In the genomic region with DNA sequence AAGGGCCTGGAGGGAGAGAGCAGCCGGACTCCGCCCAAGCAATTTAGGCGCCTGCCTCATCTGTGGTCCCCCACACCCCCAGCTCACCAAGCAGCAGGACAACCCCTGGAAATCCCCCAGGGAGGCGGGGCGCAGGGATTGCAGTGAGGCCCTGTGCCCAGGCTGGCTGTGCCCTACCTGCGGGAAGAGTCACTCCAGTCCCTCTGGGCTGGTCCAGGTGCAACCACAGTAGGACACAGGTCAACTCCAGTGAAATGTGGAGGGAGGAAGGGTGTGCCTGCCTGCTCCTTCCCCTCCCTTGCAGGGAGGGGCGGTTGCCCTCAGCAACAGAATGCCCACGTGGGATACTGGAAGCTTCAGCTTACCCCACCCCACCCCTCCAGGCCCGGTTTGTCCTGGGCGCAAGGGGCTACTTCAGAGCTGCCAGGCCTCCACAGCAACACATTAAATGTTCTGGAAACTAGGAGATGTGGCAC, we compare ENCODE assay signal across 10 cellular contexts. TPM values are rescaled to one million over a fixed set of nuclear protein-coding genes. Genes with fewer than 3 reads are reported as not detected.
DNase-seq lines count a peak whose midpoint lies in the region; ATAC-seq and TF ChIP-seq lines count a peak whose summit lies in the region.
"Had no signal": no experiment of that assay in that cellular context is flagged by ENCODE, and none has a peak within 500 bp of the region (broad histone marks: within the 10 kb centered on the region; RNA-seq: fewer than 3 reads in every experiment).

No MANE protein-coding gene starts in this region.

- DNase-seq in NCI-H2196 (lab: John Stamatoyannopoulos, UW; ENCODE audit: unreplicated experiment) (peak; percentile 31), NCI-H2196 treated with DMSO at 0.1 percent for 48 hours (lab: John Stamatoyannopoulos, UW; ENCODE audit: unreplicated experiment) (no peak), colonic mucosa (peak; percentile 95), mesenteric fat pad (ENCODE audit: low spot score) (peak; percentile 83), ureter (ENCODE audit: low spot score) (peak; percentile 82), NOMO-1 treated with DMSO at 0.1 percent for 48 hours (lab: John Stamatoyannopoulos, UW; ENCODE audit: unreplicated experiment) (no peak)
- DNase-seq: OCI-M1 had no signal

- TF ChIP-seq CTCF in colonic mucosa (IDR thresholded peaks at IDR 0.05) = no peak

- intact Hi-C loops in colonic mucosa (cut with DNase I) = no loop called here

- H3K9ac ChIP-seq in colonic mucosa (ENCODE audit: low read depth in 2 of 2, low read length in 2 of 2) = peak overlapping the region; percentile 62 to 92

- no peaks in the 10 kb centered on the region for H3K9me3 ChIP-seq in colonic mucosa

- no peaks in the 10 kb centered on the region for H3K36me3 ChIP-seq in colonic mucosa

- no peaks in the 10 kb centered on the region for H3K4me1 ChIP-seq in colonic mucosa

- no peaks in the 10 kb centered on the region for H3K27me3 ChIP-seq in colonic mucosa

- H3K4me3 ChIP-seq in colonic mucosa = peak overlapping the region; percentile 3

- ATAC-seq in GM19324 (IDR thresholded peaks at IDR 0.05; ENCODE audit: low FRiP score, unreplicated experiment) (no peak), HG02678 (IDR thresholded peaks at IDR 0.05; ENCODE audit: unreplicated experiment) (no peak)

- H3K27ac ChIP-seq in colonic mucosa = peak overlapping the region; percentile 84

RNA-seq across cellular contexts. Expression of a gene that starts 22.7 kb away (rescaled TPM):
- total RNA-seq in colonic mucosa = 10 to 100 TPM; 58.0 to 77.7 TPM
- total RNA-seq in mesenteric fat pad = 2.3 TPM
- 25.4 TPM for total RNA-seq in ureter
- total RNA-seq: A673 had no signal

RNA-seq across cellular contexts. Expression of a gene that starts 43.3 kb away (rescaled TPM):
- total RNA-seq in colonic mucosa (not detected), mesenteric fat pad (not detected), ureter (not detected)
- total RNA-seq: A673 had no signal

Comparison
In these comparisons a context has a peak if more than half of its experiments do, and no peak if none do; other contexts are left out.
1. DNase-seq: peak in NCI-H2196 (single experiment), colonic mucosa (single experiment), mesenteric fat pad (single experiment) and ureter (single experiment); none in NCI-H2196 treated with DMSO at 0.1 percent for 48 hours (single experiment) and NOMO-1 treated with DMSO at 0.1 percent for 48 hours (single experiment).